In genomic region chr20:63660622-63661021, GRCh38 we compare ENCODE assay signal across 20 cellular contexts. TPM values are rescaled to one million over a fixed set of nuclear protein-coding genes. Genes with fewer than 3 reads are reported as not detected.
DNase-seq lines count a peak whose midpoint lies in the region; ATAC-seq and TF ChIP-seq lines count a peak whose summit lies in the region.
"Had no signal": no experiment of that assay in that cellular context is flagged by ENCODE, and none has a peak within 500 bp of the region (broad histone marks: within the 10 kb centered on the region; RNA-seq: fewer than 3 reads in every experiment).

No MANE protein-coding gene starts in this region.

- DNase-seq in activated CD8-positive, alpha-beta memory T cell treated with anti-CD3 and anti-CD28 coated beads, Interleukin-2, amount 10 ng/mL, durations not matched to agents 7 days and 5 days, result no peak
- DNase-seq in activated CD8-positive, alpha-beta memory T cell treated with anti-CD3 and anti-CD28 coated beads, Interleukin-2, amount 50 U/mL, for 4 hours, result no peak
- no peak for DNase-seq in CD8-positive, alpha-beta T cell
- DNase-seq in activated T-helper 2 cell treated with anti-CD3 and anti-CD28 coated beads, Interferon-gamma antibody, Interleukin-2, Interleukin-4, amounts not matched to agents 10 μg/mL and 5 μg/mL and 100 μg/mL, durations not matched to agents 14 hours and 24 hours and 36 hours (ENCODE audit: low spot score), result no peak
- DNase-seq in osteoblast (ENCODE audit: insufficient read length, low spot score, missing footprints) (peak; percentile 71), NCI-H510A treated with DMSO at 0.1 percent for 48 hours (lab: John Stamatoyannopoulos, UW) (no peak)
- DNase-seq: DND-41, GOT3, Kasumi-1, MG63, NCI-H1417, NCI-H1694 treated with DMSO at 0.1 percent for 48 hours, NCI-H2081 treated with DMSO at 0.1 percent for 48 hours, NCI-H2171 treated with DMSO at 0.1 percent for 48 hours, NCI-H526, OCI-M1, SJCRH30 had no signal

- H3K79me2 ChIP-seq in osteoblast (ENCODE audit: insufficient read depth, low read length), result peaks cover 49% of the 10 kb centered on the region

- intact Hi-C loops in CD8-positive, alpha-beta T cell (cut with DNase I, micrococcal nuclease), result no loop called here
- intact Hi-C loops in activated T-helper 2 cell treated with anti-CD3 and anti-CD28 coated beads, Interferon-gamma antibody, Interleukin-2, Interleukin-4, amounts not matched to agents 10 μg/mL and 5 μg/mL and 100 μg/mL, durations not matched to agents 14 hours and 24 hours and 36 hours (cut with micrococcal nuclease), result no loop called here

- H3K27me3 ChIP-seq in CD8-positive, alpha-beta T cell (ENCODE audit: insufficient read depth, low read length), result no peaks in the 10 kb centered on the region
- no peaks in the 10 kb centered on the region for H3K27me3 ChIP-seq in osteoblast (ENCODE audit: insufficient read depth, low read length)
- H3K27me3 ChIP-seq: MG63, SJCRH30 had no signal

- H3K27ac ChIP-seq in CD8-positive, alpha-beta T cell (ENCODE audit: low read depth, low read length), result no peak overlapping the region
- no peak overlapping the region for H3K27ac ChIP-seq in osteoblast (ENCODE audit: low read depth, low read length)
- H3K27ac ChIP-seq: SJCRH30 had no signal

- POLR2A ChIA-PET in CD8-positive, alpha-beta T cell (lab: Charles Lee), result no interaction called here

- no peaks in the 10 kb centered on the region for H3K9me3 Mint-ChIP-seq in activated CD8-positive, alpha-beta memory T cell treated with anti-CD3 and anti-CD28 coated beads, Interleukin-2, amount 10 ng/mL, durations not matched to agents 7 days and 5 days (ENCODE audit: low read depth)
- no peaks in the 10 kb centered on the region for H3K9me3 Mint-ChIP-seq in CD8-positive, alpha-beta T cell
- H3K9me3 Mint-ChIP-seq in activated T-helper 2 cell treated with anti-CD3 and anti-CD28 coated beads, Interferon-gamma antibody, Interleukin-2, Interleukin-4, amounts not matched to agents 10 μg/mL and 5 μg/mL and 100 μg/mL, durations not matched to agents 14 hours and 24 hours and 36 hours, result no peaks in the 10 kb centered on the region

- CTCF ChIA-PET in activated CD8-positive, alpha-beta memory T cell treated with anti-CD3 and anti-CD28 coated beads, Interleukin-2, amount 10 ng/mL, durations not matched to agents 7 days and 5 days (lab: Charles Lee), result interaction anchor here (1.5 kb wide), 1 partner anchor 164 kb away, joined by 3 read pairs; no protein-coding TSS in a partner anchor
- CTCF ChIA-PET in CD8-positive, alpha-beta T cell (lab: Charles Lee), result no interaction called here

- H3K36me3 Mint-ChIP-seq in activated CD8-positive, alpha-beta memory T cell treated with anti-CD3 and anti-CD28 coated beads, Interleukin-2, amount 10 ng/mL, durations not matched to agents 7 days and 5 days, result peaks cover 5% of the 10 kb centered on the region
- peaks cover 31% of the 10 kb centered on the region for H3K36me3 Mint-ChIP-seq in CD8-positive, alpha-beta T cell
- peaks cover 14% of the 10 kb centered on the region for H3K36me3 Mint-ChIP-seq in activated T-helper 2 cell treated with anti-CD3 and anti-CD28 coated beads, Interferon-gamma antibody, Interleukin-2, Interleukin-4, amounts not matched to agents 10 μg/mL and 5 μg/mL and 100 μg/mL, durations not matched to agents 14 hours and 24 hours and 36 hours (ENCODE audit: low read depth)

- H3K4me3 Mint-ChIP-seq in activated CD8-positive, alpha-beta memory T cell treated with anti-CD3 and anti-CD28 coated beads, Interleukin-2, amount 10 ng/mL, durations not matched to agents 7 days and 5 days, result peak overlapping the region; percentile 15
- peak overlapping the region; percentile 6 for H3K4me3 Mint-ChIP-seq in CD8-positive, alpha-beta T cell
- H3K4me3 Mint-ChIP-seq in activated T-helper 2 cell treated with anti-CD3 and anti-CD28 coated beads, Interferon-gamma antibody, Interleukin-2, Interleukin-4, amounts not matched to agents 10 μg/mL and 5 μg/mL and 100 μg/mL, durations not matched to agents 14 hours and 24 hours and 36 hours (ENCODE audit: low read depth), result peak overlapping the region; percentile 42

- ATAC-seq in activated CD8-positive, alpha-beta memory T cell treated with anti-CD3 and anti-CD28 coated beads, Interleukin-2, amount 10 ng/mL, durations not matched to agents 7 days and 5 days, result no peak
- ATAC-seq in CD8-positive, alpha-beta T cell, result no peak
- ATAC-seq in GM19351 (IDR thresholded peaks at IDR 0.05; ENCODE audit: unreplicated experiment), result no peak
- ATAC-seq: HCT116 had no signal

- H3K4me1 Mint-ChIP-seq in activated CD8-positive, alpha-beta memory T cell treated with anti-CD3 and anti-CD28 coated beads, Interleukin-2, amount 10 ng/mL, durations not matched to agents 7 days and 5 days, result peaks cover 23% of the 10 kb centered on the region
- peaks cover 19% of the 10 kb centered on the region for H3K4me1 Mint-ChIP-seq in CD8-positive, alpha-beta T cell (ENCODE audit: low read depth)
- peaks cover 9% of the 10 kb centered on the region for H3K4me1 Mint-ChIP-seq in activated T-helper 2 cell treated with anti-CD3 and anti-CD28 coated beads, Interferon-gamma antibody, Interleukin-2, Interleukin-4, amounts not matched to agents 10 μg/mL and 5 μg/mL and 100 μg/mL, durations not matched to agents 14 hours and 24 hours and 36 hours (ENCODE audit: low read depth)

- peaks cover 19% of the 10 kb centered on the region for H3K4me1 ChIP-seq in CD8-positive, alpha-beta T cell (ENCODE audit: insufficient read depth, low read length)
- H3K4me1 ChIP-seq in osteoblast (ENCODE audit: insufficient read depth, low read length), result peaks cover 14% of the 10 kb centered on the region

- no peaks in the 10 kb centered on the region for H3K27me3 Mint-ChIP-seq in activated CD8-positive, alpha-beta memory T cell treated with anti-CD3 and anti-CD28 coated beads, Interleukin-2, amount 10 ng/mL, durations not matched to agents 7 days and 5 days
- no peaks in the 10 kb centered on the region for H3K27me3 Mint-ChIP-seq in CD8-positive, alpha-beta T cell (ENCODE audit: low read depth)
- no peaks in the 10 kb centered on the region for H3K27me3 Mint-ChIP-seq in activated T-helper 2 cell treated with anti-CD3 and anti-CD28 coated beads, Interferon-gamma antibody, Interleukin-2, Interleukin-4, amounts not matched to agents 10 μg/mL and 5 μg/mL and 100 μg/mL, durations not matched to agents 14 hours and 24 hours and 36 hours (ENCODE audit: low read depth)

- H3K4me2 ChIP-seq in osteoblast (ENCODE audit: insufficient read depth, low read length), result no peak overlapping the region

- H2AFZ ChIP-seq in osteoblast (ENCODE audit: low read length), result no peak overlapping the region

- TF ChIP-seq CTCF in CD8-positive, alpha-beta T cell (IDR thresholded peaks at IDR 0.05), result no peak
- no peak for TF ChIP-seq CTCF in osteoblast (IDR thresholded peaks at IDR 0.05; ENCODE audit: extremely low read depth, low read depth, low read length)

- H3K4me3 ChIP-seq in CD8-positive, alpha-beta T cell (ENCODE audit: low read depth, low read length), result no peak overlapping the region
- no peak overlapping the region for H3K4me3 ChIP-seq in osteoblast (ENCODE audit: insufficient read depth, low read length)
- H3K4me3 ChIP-seq: MG63, SJCRH30 had no signal

- no peaks in the 10 kb centered on the region for H3K36me3 ChIP-seq in CD8-positive, alpha-beta T cell (ENCODE audit: insufficient read depth, low read length)
- peaks cover 34% of the 10 kb centered on the region for H3K36me3 ChIP-seq in osteoblast (ENCODE audit: insufficient read depth, low read length)

- no peaks in the 10 kb centered on the region for H4K20me1 ChIP-seq in osteoblast (ENCODE audit: insufficient read depth, low read length)

- no peak overlapping the region for H3K27ac Mint-ChIP-seq in activated CD8-positive, alpha-beta memory T cell treated with anti-CD3 and anti-CD28 coated beads, Interleukin-2, amount 10 ng/mL, durations not matched to agents 7 days and 5 days
- no peak overlapping the region for H3K27ac Mint-ChIP-seq in CD8-positive, alpha-beta T cell
- H3K27ac Mint-ChIP-seq in activated T-helper 2 cell treated with anti-CD3 and anti-CD28 coated beads, Interferon-gamma antibody, Interleukin-2, Interleukin-4, amounts not matched to agents 10 μg/mL and 5 μg/mL and 100 μg/mL, durations not matched to agents 14 hours and 24 hours and 36 hours, result no peak overlapping the region

- no peaks in the 10 kb centered on the region for H3K9me3 ChIP-seq in CD8-positive, alpha-beta T cell (ENCODE audit: low read length)
- no peaks in the 10 kb centered on the region for H3K9me3 ChIP-seq in osteoblast (ENCODE audit: low read depth, low read length)
- H3K9me3 ChIP-seq: MG63, SJCRH30 had no signal

RNA-seq across cellular contexts. Expression of gene RTEL1, which starts 2.5 kb away (rescaled TPM):
- 10 to 100 TPM; 50.0 to 53.6 TPM for total RNA-seq in activated CD8-positive, alpha-beta memory T cell treated with anti-CD3 and anti-CD28 coated beads, Interleukin-2, amount 10 ng/mL, durations not matched to agents 7 days and 5 days
- 10 to 100 TPM; 21.4 to 24.9 TPM for total RNA-seq in CD8-positive, alpha-beta T cell
- total RNA-seq in activated T-helper 2 cell treated with anti-CD3 and anti-CD28 coated beads, Interferon-gamma antibody, Interleukin-2, Interleukin-4, amounts not matched to agents 10 μg/mL and 5 μg/mL and 100 μg/mL, durations not matched to agents 14 hours and 24 hours and 36 hours, result 44.0 and 46.9 TPM in 2 replicates
- total RNA-seq in osteoblast, result 10.9 and 11.8 TPM in 2 replicates

RNA-seq across cellular contexts. Expression of gene STMN3, which starts 7.4 kb away (rescaled TPM):
- total RNA-seq in activated CD8-positive, alpha-beta memory T cell treated with anti-CD3 and anti-CD28 coated beads, Interleukin-2, amount 10 ng/mL, durations not matched to agents 7 days and 5 days, result 10 to 100 TPM in 1 of 2 experiments, 1 to 10 TPM in 1; 8.0 to 15.9 TPM
- 10 to 100 TPM; 64.2 to 65.9 TPM for total RNA-seq in CD8-positive, alpha-beta T cell
- 6.5 and 7.1 TPM in 2 replicates for total RNA-seq in activated T-helper 2 cell treated with anti-CD3 and anti-CD28 coated beads, Interferon-gamma antibody, Interleukin-2, Interleukin-4, amounts not matched to agents 10 μg/mL and 5 μg/mL and 100 μg/mL, durations not matched to agents 14 hours and 24 hours and 36 hours
- total RNA-seq in osteoblast, result 1.1 and 2.1 TPM in 2 replicates

RNA-seq across cellular contexts. Expression of gene GMEB2, which starts 33.7 kb away (rescaled TPM):
- 10 to 100 TPM; 16.3 to 19.3 TPM for total RNA-seq in activated CD8-positive, alpha-beta memory T cell treated with anti-CD3 and anti-CD28 coated beads, Interleukin-2, amount 10 ng/mL, durations not matched to agents 7 days and 5 days
- 10 to 100 TPM; 31.4 to 33.8 TPM for total RNA-seq in CD8-positive, alpha-beta T cell
- 12.4 and 13.6 TPM in 2 replicates for total RNA-seq in activated T-helper 2 cell treated with anti-CD3 and anti-CD28 coated beads, Interferon-gamma antibody, Interleukin-2, Interleukin-4, amounts not matched to agents 10 μg/mL and 5 μg/mL and 100 μg/mL, durations not matched to agents 14 hours and 24 hours and 36 hours
- total RNA-seq in osteoblast, result 7.4 and 9.4 TPM in 2 replicates

RNA-seq across cellular contexts. Expression of gene TNFRSF6B, which starts 35.8 kb away (rescaled TPM):
- total RNA-seq in activated CD8-positive, alpha-beta memory T cell treated with anti-CD3 and anti-CD28 coated beads, Interleukin-2, amount 10 ng/mL, durations not matched to agents 7 days and 5 days, result not detected
- total RNA-seq in CD8-positive, alpha-beta T cell, result 1 to 10 TPM; 2.0 to 3.0 TPM
- total RNA-seq in activated T-helper 2 cell treated with anti-CD3 and anti-CD28 coated beads, Interferon-gamma antibody, Interleukin-2, Interleukin-4, amounts not matched to agents 10 μg/mL and 5 μg/mL and 100 μg/mL, durations not matched to agents 14 hours and 24 hours and 36 hours, result not detected in 2 replicates
- total RNA-seq in osteoblast, result 2.1 and 2.9 TPM in 2 replicates
- total RNA-seq: G401 had no signal

RNA-seq across cellular contexts. Expression of gene ARFRP1, which starts 47.2 kb away (rescaled TPM):
- 10 to 100 TPM; 62.6 to 62.7 TPM for total RNA-seq in activated CD8-positive, alpha-beta memory T cell treated with anti-CD3 and anti-CD28 coated beads, Interleukin-2, amount 10 ng/mL, durations not matched to agents 7 days and 5 days
- total RNA-seq in CD8-positive, alpha-beta T cell, result 10 to 100 TPM; 25.1 to 28.6 TPM
- 59.0 and 59.1 TPM in 2 replicates for total RNA-seq in activated T-helper 2 cell treated with anti-CD3 and anti-CD28 coated beads, Interferon-gamma antibody, Interleukin-2, Interleukin-4, amounts not matched to agents 10 μg/mL and 5 μg/mL and 100 μg/mL, durations not matched to agents 14 hours and 24 hours and 36 hours
- 21.7 and 23.0 TPM in 2 replicates for total RNA-seq in osteoblast
